Comparison of ENCODE assay signal across 8 cellular contexts in genomic region chr12:55072093-55072492, GRCh38. TPM values are rescaled to one million over a fixed set of nuclear protein-coding genes. Genes with fewer than 3 reads are reported as not detected.
DNase-seq lines count a peak whose midpoint lies in the region; ATAC-seq, FAIRE-seq and TF ChIP-seq lines count a peak whose summit lies in the region.

No MANE protein-coding gene starts in this region.

- H3K27me3 ChIP-seq in pancreas: peaks cover 0 to 7% (median 0%) of the 10 kb centered on the region in 4 donors

- no peak for FAIRE-seq in pancreas (lab: Jason Lieb, UNC)

- no peaks in the 10 kb centered on the region for H3K9me3 ChIP-seq in pancreas

- H3K4me1 ChIP-seq in pancreas: no peaks in the 10 kb centered on the region

- in situ Hi-C loops in G401 (cut with HindIII; ENCODE audit: low sequenced_read_pairs): no loop called here

- DNase-seq in G401 (ENCODE audit: low spot score) (peak; percentile 31), NCI-H510A treated with DMSO at 0.1 percent for 48 hours (lab: John Stamatoyannopoulos, UW) (peak; percentile 29), erythroblast (lab: John Stamatoyannopoulos, UW) (peak; percentile 51 to 66), pancreas (peak; percentile 24 to 84 (median 60)), coronary artery (ENCODE audit: low spot score) (no peak)
- DNase-seq in activated CD8-positive, alpha-beta memory T cell treated with anti-CD3 and anti-CD28 coated beads for 1 hour (ENCODE audit: extremely low read depth in 1 of 2, low read depth in 1 of 2): peak; percentile 44 to 63

- 30 to 52% methylated on average over 3 of the region's 3 CpGs for WGBS in pancreas, 2 donors

- H3K4me3 ChIP-seq in pancreas (no peak overlapping the region), coronary artery (no peak overlapping the region)

- H3K27ac ChIP-seq in pancreas: no peak overlapping the region
- H3K27ac ChIP-seq in coronary artery: no peak overlapping the region

- peak in 1 of 4 donors; percentile 15 for TF ChIP-seq CTCF in pancreas (IDR thresholded peaks at IDR 0.05)
- no peak for TF ChIP-seq CTCF in coronary artery (IDR thresholded peaks at IDR 0.05)

- TF ChIP-seq POLR2A in erythroblast (IDR thresholded peaks at IDR 0.05; ENCODE audit: low read length): no peak

- ATAC-seq in HG02642 (IDR thresholded peaks at IDR 0.05; ENCODE audit: poor library complexity, unreplicated experiment): peak; percentile 64
- ATAC-seq in pancreas: peak; percentile 71 to 92 (median 84)
- ATAC-seq in HG02763 (IDR thresholded peaks at IDR 0.05; ENCODE audit: unreplicated experiment): no peak

- intact Hi-C loops in pancreas (cut with DNase I): loop anchor here in 2 of 3 donors (5.0 to 10.0 kb wide), 2 partner anchors 77 to 80 kb away; no protein-coding TSS in a partner anchor

- H3K36me3 ChIP-seq in pancreas: no peaks in the 10 kb centered on the region

RNA-seq across cellular contexts. Expression of gene NEUROD4, which starts 52.3 kb away (rescaled TPM):
- total RNA-seq in G401 (2014; rRNA removed; shearing (Covaris generic)): not detected in 2 replicates
- total RNA-seq in pancreas: not detected
- under 1 TPM in 1 of 2 donors, not detected in 1; 0.02 TPM for polyA plus RNA-seq in pancreas

RNA-seq across cellular contexts. Expression of gene OR9K2, which starts 54.1 kb away (rescaled TPM):
- not detected in 2 replicates for total RNA-seq in G401 (2014; rRNA removed; shearing (Covaris generic))
- not detected for total RNA-seq in pancreas
- not detected for polyA plus RNA-seq in pancreas
